ENCODE assay signal across 11 cellular contexts in the genomic region with DNA sequence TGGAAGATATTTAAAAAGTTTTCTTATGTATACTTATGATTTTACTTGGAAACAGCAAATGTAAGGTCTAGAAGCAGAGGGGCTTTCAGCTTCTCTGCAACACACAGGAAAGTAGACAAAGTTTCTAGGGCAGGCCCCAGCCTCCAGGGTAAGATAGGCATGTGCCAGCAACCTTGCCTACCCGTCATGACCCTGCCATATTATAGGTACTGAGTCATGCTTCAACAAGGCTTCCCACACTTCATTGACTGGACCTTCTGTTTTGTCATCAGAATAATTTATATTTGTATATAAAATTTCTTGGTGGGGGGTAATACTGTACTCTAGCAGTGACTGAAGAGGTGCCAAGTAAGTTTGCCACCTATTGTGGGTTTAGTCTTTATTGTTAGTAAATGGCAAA.
DNase-seq lines count a peak whose midpoint lies in the region; ATAC-seq, FAIRE-seq and TF ChIP-seq lines count a peak whose summit lies in the region.
"Had no signal": no experiment of that assay in that cellular context is flagged by ENCODE, and none has a peak within 500 bp of the region (broad histone marks: within the 10 kb centered on the region; RNA-seq: fewer than 3 reads in every experiment).

No MANE protein-coding gene starts in this region.

- intact Hi-C loops in vagina (cut with DNase I), result no loop called here

- H3K4me3 ChIP-seq in A549 (no peak overlapping the region), vagina (no peak overlapping the region)

- no peak for TF ChIP-seq RAD21 in A549 (conservative IDR thresholded peaks at IDR 0.05 in 1 of 2, IDR thresholded peaks at IDR 0.05 in 1 of 2)

- WGBS in A549 (ENCODE audit: missing lambda C conversion rate), result 15% methylated on average over 1 of the region's 1 CpG

- TF ChIP-seq EP300 in A549 (IDR thresholded peaks at IDR 0.05), result no peak

- no peaks in the 10 kb centered on the region for H3K27me3 ChIP-seq in vagina

- POLR2A ChIA-PET in A549 (lab: Yijun Ruan, JAX), result no interaction called here

- peak overlapping the region; percentile 41 for H3K4me2 ChIP-seq in A549

- TF ChIP-seq POLR2A in A549 (IDR thresholded peaks at IDR 0.05; ENCODE audit: low read length), result no peak
- TF ChIP-seq POLR2A in erythroblast (IDR thresholded peaks at IDR 0.05; ENCODE audit: low read length), result no peak
- TF ChIP-seq POLR2A in vagina (IDR thresholded peaks at IDR 0.05), result no peak

- no peaks in the 10 kb centered on the region for H3K9me3 ChIP-seq in A549
- H3K9me3 ChIP-seq in vagina, result no peaks in the 10 kb centered on the region

- TF ChIP-seq CTCF in A549 (IDR thresholded peaks at IDR 0.05) (no peak), vagina (IDR thresholded peaks at IDR 0.05) (no peak)

- H3K27ac ChIP-seq in A549 (no peak overlapping the region), vagina (no peak overlapping the region)

- no peaks in the 10 kb centered on the region for H3K36me3 ChIP-seq in vagina

- ATAC-seq in A549 (peak in 1 of 2 experiments; percentile 64; a peak in 2 of 6 replicates), GM18909 (IDR thresholded peaks at IDR 0.05; ENCODE audit: poor library complexity, unreplicated experiment) (no peak), GM18867 (IDR thresholded peaks at IDR 0.05; ENCODE audit: unreplicated experiment) (no peak)

- peaks cover 19% of the 10 kb centered on the region for H3K4me1 ChIP-seq in A549
- peaks cover 27% of the 10 kb centered on the region for H3K4me1 ChIP-seq in vagina

- no peak for FAIRE-seq in A549 (lab: Jason Lieb, UNC)
- FAIRE-seq: TTC549 had no signal

- CTCF ChIA-PET in A549 (lab: Yijun Ruan, JAX), result no interaction called here

- DNase-seq in A549 (ENCODE audit: low read depth in 1 of 2, low spot score in 1 of 2), result peak in 1 of 2 experiments; percentile 35
- peak; percentile 59 for DNase-seq in Daoy (ENCODE audit: low read depth)
- peak; percentile 61 for DNase-seq in RPMI7951 (ENCODE audit: low read depth)
- peak; percentile 69 to 71 for DNase-seq in erythroblast (lab: John Stamatoyannopoulos, UW)
- no peak for DNase-seq in DMS153 (lab: John Stamatoyannopoulos, UW)
- no peak for DNase-seq in vagina (ENCODE audit: extremely low spot score in 2 of 2)
- DNase-seq: activated gamma-delta T cell, NCI-H1105 treated with DMSO at 0.1 percent for 48 hours had no signal

TF ChIP-seq in A549, 52 proteins besides CTCF, POLR2A, EP300 and RAD21:
- TF ChIP-seq HDAC2 (IDR thresholded peaks at IDR 0.05) (no peak), GATA3 (IDR thresholded peaks at IDR 0.05; ENCODE audit: borderline replicate concordance) (no peak), RNF2 (IDR thresholded peaks at IDR 0.05; ENCODE audit: borderline replicate concordance, low read depth) (no peak), FOSL2 (IDR thresholded peaks at IDR 0.05) (no peak), FOSL2 (CRISPR knock-in tag; IDR thresholded peaks at IDR 0.05) (no peak), TFCP2L1 (CRISPR knock-in tag; IDR thresholded peaks at IDR 0.05) (no peak), CHD4 (IDR thresholded peaks at IDR 0.05; ENCODE audit: borderline replicate concordance) (no peak), MAFK (IDR thresholded peaks at IDR 0.05; ENCODE audit: partially characterized antibody) (no peak), JUN (IDR thresholded peaks at IDR 0.05) (no peak), TP53 (CRISPR knock-in tag; IDR thresholded peaks at IDR 0.05) (no peak), HOXB5 (CRISPR knock-in tag; IDR thresholded peaks at IDR 0.05) (no peak), RARB (CRISPR knock-in tag; IDR thresholded peaks at IDR 0.05) (no peak), HOXB13 (CRISPR knock-in tag; IDR thresholded peaks at IDR 0.05; ENCODE audit: low read depth) (no peak), ZFP36 (IDR thresholded peaks at IDR 0.05; ENCODE audit: borderline replicate concordance, partially characterized antibody) (no peak), JUNB (IDR thresholded peaks at IDR 0.05) (no peak)
- TF ChIP-seq, protein P1, sequence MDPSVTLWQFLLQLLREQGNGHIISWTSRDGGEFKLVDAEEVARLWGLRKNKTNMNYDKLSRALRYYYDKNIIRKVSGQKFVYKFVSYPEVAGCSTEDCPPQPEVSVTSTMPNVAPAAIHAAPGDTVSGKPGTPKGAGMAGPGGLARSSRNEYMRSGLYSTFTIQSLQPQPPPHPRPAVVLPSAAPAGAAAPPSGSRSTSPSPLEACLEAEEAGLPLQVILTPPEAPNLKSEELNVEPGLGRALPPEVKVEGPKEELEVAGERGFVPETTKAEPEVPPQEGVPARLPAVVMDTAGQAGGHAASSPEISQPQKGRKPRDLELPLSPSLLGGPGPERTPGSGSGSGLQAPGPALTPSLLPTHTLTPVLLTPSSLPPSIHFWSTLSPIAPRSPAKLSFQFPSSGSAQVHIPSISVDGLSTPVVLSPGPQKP (IDR thresholded peaks at IDR 0.05; ENCODE audit: low read depth, low read length), result no peak
- TF ChIP-seq, protein P2, sequence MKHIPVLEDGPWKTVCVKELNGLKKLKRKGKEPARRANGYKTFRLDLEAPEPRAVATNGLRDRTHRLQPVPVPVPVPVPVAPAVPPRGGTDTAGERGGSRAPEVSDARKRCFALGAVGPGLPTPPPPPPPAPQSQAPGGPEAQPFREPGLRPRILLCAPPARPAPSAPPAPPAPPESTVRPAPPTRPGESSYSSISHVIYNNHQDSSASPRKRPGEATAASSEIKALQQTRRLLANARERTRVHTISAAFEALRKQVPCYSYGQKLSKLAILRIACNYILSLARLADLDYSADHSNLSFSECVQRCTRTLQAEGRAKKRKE (CRISPR knock-in tag; IDR thresholded peaks at IDR 0.05; ENCODE audit: low read depth), result no peak

Comparison
In these comparisons a context has a peak if more than half of its experiments do, and no peak if none do; other contexts are left out.
1. DNase-seq: peak in Daoy (single experiment), RPMI7951 (single experiment) and erythroblast (2 of 2); none in DMS153 (single experiment) and vagina (0 of 2).